ENCODE assay signal across 17 cellular contexts in the genomic region with DNA sequence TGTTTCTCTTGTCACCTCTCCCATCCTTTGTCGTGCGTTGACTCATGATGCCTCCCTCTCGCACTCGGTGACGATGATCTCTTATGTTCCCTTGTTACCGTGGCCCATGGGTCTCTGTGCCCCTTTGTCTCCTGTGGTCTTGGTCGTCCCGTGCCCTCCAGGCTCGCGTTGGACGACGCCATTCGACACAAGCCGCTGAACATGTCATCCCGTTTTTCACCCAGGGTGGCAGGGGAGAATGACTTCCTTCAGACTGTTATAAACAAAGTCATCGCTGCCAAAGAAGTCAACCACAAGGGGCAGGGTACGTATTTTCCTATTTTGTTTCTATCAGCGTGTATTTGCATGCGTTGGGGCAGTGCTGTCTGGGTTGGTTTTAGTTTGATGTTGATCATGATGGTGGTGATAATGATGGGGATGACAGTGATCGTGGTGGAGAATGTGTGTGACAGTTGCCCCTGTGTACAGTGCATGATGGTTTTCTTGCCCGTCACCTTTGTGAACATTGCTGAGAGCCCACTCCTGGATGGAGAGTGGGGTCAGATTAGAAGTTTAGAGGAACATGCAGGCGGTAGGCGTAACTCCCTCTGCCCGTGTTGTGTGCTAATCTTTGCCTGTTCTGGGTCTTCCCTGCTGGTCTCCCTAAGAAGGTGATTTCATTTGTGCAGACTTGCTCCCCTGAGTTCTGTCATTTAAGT.
DNase-seq lines count a peak whose midpoint lies in the region; ATAC-seq and TF ChIP-seq lines count a peak whose summit lies in the region.
"Had no signal": no experiment of that assay in that cellular context is flagged by ENCODE, and none has a peak within 500 bp of the region (broad histone marks: within the 10 kb centered on the region; RNA-seq: fewer than 3 reads in every experiment).

No MANE protein-coding gene starts in this region.

- TF ChIP-seq CTCF in right atrium auricular region (IDR thresholded peaks at IDR 0.05) (no peak), endothelial cell (IDR thresholded peaks at IDR 0.05; ENCODE audit: unreplicated experiment) (no peak), mesothelial cell of epicardium (IDR thresholded peaks at IDR 0.05; ENCODE audit: unreplicated experiment) (no peak), esophagus squamous epithelium (IDR thresholded peaks at IDR 0.05) (peak in 1 of 6 experiments; percentile 3)

- DNase-seq in Right ventricle myocardium superior (no peak), right atrium auricular region (ENCODE audit: low spot score) (no peak), endothelial cell (ENCODE audit: low spot score) (no peak), mesothelial cell of epicardium (ENCODE audit: low spot score in 2 of 2, unreplicated experiment in 2 of 2) (no peak), esophagus squamous epithelium (lab: John Stamatoyannopoulos, UW) (no peak), NCI-H2171 (lab: John Stamatoyannopoulos, UW) (no peak)
- DNase-seq in stimulated activated CD4-positive, alpha-beta T cell treated with anti-CD3 and anti-CD28 coated beads, Interleukin-1b, Interleukin-23, amount 100 ng/mL, for 48 hours = no peak
- DNase-seq: 8988T; activated CD4-positive, alpha-beta T cell treated with anti-CD3 and anti-CD28 coated beads for 1 hour; cortex of kidney; foreskin melanocyte; GF-D8; NCI-H226; stimulated activated naive CD4-positive, alpha-beta T cell treated with Interleukin-2 at 50 U/mL for 16 hours had no signal

- H3K4me3 ChIP-seq in right atrium auricular region (no peak overlapping the region), esophagus squamous epithelium (peak overlapping the region in 1 of 4 donors; percentile 1)
- H3K4me3 ChIP-seq: right lobe of liver had no signal

- TF ChIP-seq POLR2A in esophagus squamous epithelium (IDR thresholded peaks at IDR 0.05) = no peak

- H3K27me3 ChIP-seq in right atrium auricular region (no peaks in the 10 kb centered on the region), esophagus squamous epithelium (no peaks in the 10 kb centered on the region)
- H3K27me3 ChIP-seq: right lobe of liver had no signal

- H3K36me3 Mint-ChIP-seq in endothelial cell (ENCODE audit: low read depth, unreplicated experiment) (peaks cover 16% of the 10 kb centered on the region), mesothelial cell of epicardium (peaks cover 10% of the 10 kb centered on the region)
- H3K36me3 Mint-ChIP-seq: activated naive CD8-positive, alpha-beta T cell had no signal

- no peaks in the 10 kb centered on the region for H3K9me3 ChIP-seq in right atrium auricular region
- H3K9me3 ChIP-seq in esophagus squamous epithelium = no peaks in the 10 kb centered on the region
- H3K9me3 ChIP-seq: right lobe of liver had no signal

- intact Hi-C loops in Right ventricle myocardium superior (cut with DNase I) (no loop called here), esophagus squamous epithelium (cut with DNase I) (no loop called here)

- H3K36me3 ChIP-seq in right atrium auricular region (no peaks in the 10 kb centered on the region), esophagus squamous epithelium (peaks cover 0 to 74% (median 0%) of the 10 kb centered on the region in 3 donors)

- H3K27me3 Mint-ChIP-seq in endothelial cell (ENCODE audit: unreplicated experiment) (no peaks in the 10 kb centered on the region), mesothelial cell of epicardium (ENCODE audit: low read depth) (no peaks in the 10 kb centered on the region)

- peaks cover 6% of the 10 kb centered on the region for H3K4me1 Mint-ChIP-seq in endothelial cell (ENCODE audit: unreplicated experiment)
- peaks cover 28% of the 10 kb centered on the region for H3K4me1 Mint-ChIP-seq in mesothelial cell of epicardium

- WGBS in esophagus squamous epithelium, 2 donors = 62 to 73% methylated on average over 24 of the region's 24 CpGs

- H3K27ac Mint-ChIP-seq in endothelial cell (ENCODE audit: unreplicated experiment) (peak overlapping the region; percentile 10), mesothelial cell of epicardium (peak overlapping the region; percentile 8)
- H3K27ac Mint-ChIP-seq: activated naive CD8-positive, alpha-beta T cell had no signal

- ATAC-seq in Right ventricle myocardium superior (ENCODE audit: poor library complexity) (peak; percentile 43), SK-N-SH treated with all-trans-retinoic acid at 6 μM for 48 hours (no peak)

- no peaks in the 10 kb centered on the region for H3K9me3 Mint-ChIP-seq in endothelial cell (ENCODE audit: unreplicated experiment)
- no peaks in the 10 kb centered on the region for H3K9me3 Mint-ChIP-seq in mesothelial cell of epicardium

- peaks cover 0 to 11% of the 10 kb centered on the region in 2 donors for H3K4me1 ChIP-seq in right atrium auricular region
- H3K4me1 ChIP-seq in esophagus squamous epithelium = peaks cover 4 to 27% (median 17%) of the 10 kb centered on the region in 3 donors

- peak overlapping the region in 1 of 2 donors; percentile 55 for H3K27ac ChIP-seq in right atrium auricular region
- H3K27ac ChIP-seq in esophagus squamous epithelium = peak overlapping the region in 2 of 4 donors; percentile 23 to 25

- peak overlapping the region; percentile 7 for H3K4me3 Mint-ChIP-seq in endothelial cell (ENCODE audit: unreplicated experiment)
- H3K4me3 Mint-ChIP-seq in mesothelial cell of epicardium = no peak overlapping the region
- H3K4me3 Mint-ChIP-seq: activated naive CD8-positive, alpha-beta T cell had no signal

TF ChIP-seq in SK-N-SH treated with all-trans-retinoic acid at 6 μM for 48 hours, 23 proteins besides CTCF, POLR2A, EP300 and RAD21 (continues in another document):
- TF ChIP-seq, protein P1, sequence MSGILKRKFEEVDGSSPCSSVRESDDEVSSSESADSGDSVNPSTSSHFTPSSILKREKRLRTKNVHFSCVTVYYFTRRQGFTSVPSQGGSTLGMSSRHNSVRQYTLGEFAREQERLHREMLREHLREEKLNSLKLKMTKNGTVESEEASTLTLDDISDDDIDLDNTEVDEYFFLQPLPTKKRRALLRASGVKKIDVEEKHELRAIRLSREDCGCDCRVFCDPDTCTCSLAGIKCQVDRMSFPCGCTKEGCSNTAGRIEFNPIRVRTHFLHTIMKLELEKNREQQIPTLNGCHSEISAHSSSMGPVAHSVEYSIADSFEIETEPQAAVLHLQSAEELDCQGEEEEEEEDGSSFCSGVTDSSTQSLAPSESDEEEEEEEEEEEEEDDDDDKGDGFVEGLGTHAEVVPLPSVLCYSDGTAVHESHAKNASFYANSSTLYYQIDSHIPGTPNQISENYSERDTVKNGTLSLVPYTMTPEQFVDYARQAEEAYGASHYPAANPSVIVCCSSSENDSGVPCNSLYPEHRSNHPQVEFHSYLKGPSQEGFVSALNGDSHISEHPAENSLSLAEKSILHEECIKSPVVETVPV (CRISPR knock-in tag; IDR thresholded peaks at IDR 0.05) = no peak
- TF ChIP-seq BACH2 (CRISPR knock-in tag; IDR thresholded peaks at IDR 0.05; ENCODE audit: borderline replicate concordance) (no peak), RARB (CRISPR knock-in tag; IDR thresholded peaks at IDR 0.05) (no peak), ZFP3 (CRISPR knock-in tag; IDR thresholded peaks at IDR 0.05) (no peak), GLIS3 (CRISPR knock-in tag; IDR thresholded peaks at IDR 0.05) (no peak), TOX (CRISPR knock-in tag; IDR thresholded peaks at IDR 0.05; ENCODE audit: borderline replicate concordance) (no peak), ESRRG (CRISPR knock-in tag; IDR thresholded peaks at IDR 0.05) (no peak), CSDC2 (CRISPR knock-in tag; IDR thresholded peaks at IDR 0.05) (no peak), ZNF8 (CRISPR knock-in tag; IDR thresholded peaks at IDR 0.05) (no peak), ZC3H10 (CRISPR knock-in tag; IDR thresholded peaks at IDR 0.05) (no peak), SNAI2 (CRISPR knock-in tag; IDR thresholded peaks at IDR 0.05) (no peak)
- TF ChIP-seq, protein P2, sequence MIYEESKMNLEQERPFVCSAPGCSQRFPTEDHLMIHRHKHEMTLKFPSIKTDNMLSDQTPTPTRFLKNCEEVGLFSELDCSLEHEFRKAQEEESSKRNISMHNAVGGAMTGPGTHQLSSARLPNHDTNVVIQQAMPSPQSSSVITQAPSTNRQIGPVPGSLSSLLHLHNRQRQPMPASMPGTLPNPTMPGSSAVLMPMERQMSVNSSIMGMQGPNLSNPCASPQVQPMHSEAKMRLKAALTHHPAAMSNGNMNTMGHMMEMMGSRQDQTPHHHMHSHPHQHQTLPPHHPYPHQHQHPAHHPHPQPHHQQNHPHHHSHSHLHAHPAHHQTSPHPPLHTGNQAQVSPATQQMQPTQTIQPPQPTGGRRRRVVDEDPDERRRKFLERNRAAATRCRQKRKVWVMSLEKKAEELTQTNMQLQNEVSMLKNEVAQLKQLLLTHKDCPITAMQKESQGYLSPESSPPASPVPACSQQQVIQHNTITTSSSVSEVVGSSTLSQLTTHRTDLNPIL (CRISPR knock-in tag; IDR thresholded peaks at IDR 0.05; ENCODE audit: low read depth) = no peak
- TF ChIP-seq, protein P3, sequence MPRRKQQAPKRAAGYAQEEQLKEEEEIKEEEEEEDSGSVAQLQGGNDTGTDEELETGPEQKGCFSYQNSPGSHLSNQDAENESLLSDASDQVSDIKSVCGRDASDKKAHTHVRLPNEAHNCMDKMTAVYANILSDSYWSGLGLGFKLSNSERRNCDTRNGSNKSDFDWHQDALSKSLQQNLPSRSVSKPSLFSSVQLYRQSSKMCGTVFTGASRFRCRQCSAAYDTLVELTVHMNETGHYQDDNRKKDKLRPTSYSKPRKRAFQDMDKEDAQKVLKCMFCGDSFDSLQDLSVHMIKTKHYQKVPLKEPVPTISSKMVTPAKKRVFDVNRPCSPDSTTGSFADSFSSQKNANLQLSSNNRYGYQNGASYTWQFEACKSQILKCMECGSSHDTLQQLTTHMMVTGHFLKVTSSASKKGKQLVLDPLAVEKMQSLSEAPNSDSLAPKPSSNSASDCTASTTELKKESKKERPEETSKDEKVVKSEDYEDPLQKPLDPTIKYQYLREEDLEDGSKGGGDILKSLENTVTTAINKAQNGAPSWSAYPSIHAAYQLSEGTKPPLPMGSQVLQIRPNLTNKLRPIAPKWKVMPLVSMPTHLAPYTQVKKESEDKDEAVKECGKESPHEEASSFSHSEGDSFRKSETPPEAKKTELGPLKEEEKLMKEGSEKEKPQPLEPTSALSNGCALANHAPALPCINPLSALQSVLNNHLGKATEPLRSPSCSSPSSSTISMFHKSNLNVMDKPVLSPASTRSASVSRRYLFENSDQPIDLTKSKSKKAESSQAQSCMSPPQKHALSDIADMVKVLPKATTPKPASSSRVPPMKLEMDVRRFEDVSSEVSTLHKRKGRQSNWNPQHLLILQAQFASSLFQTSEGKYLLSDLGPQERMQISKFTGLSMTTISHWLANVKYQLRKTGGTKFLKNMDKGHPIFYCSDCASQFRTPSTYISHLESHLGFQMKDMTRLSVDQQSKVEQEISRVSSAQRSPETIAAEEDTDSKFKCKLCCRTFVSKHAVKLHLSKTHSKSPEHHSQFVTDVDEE (CRISPR knock-in tag; IDR thresholded peaks at IDR 0.05) = no peak
